8 cellular contexts compared by ENCODE assay signal in genomic region chrX:151974336-151975227, GRCh38. TPM values are rescaled to one million over a fixed set of nuclear protein-coding genes. Genes with fewer than 3 reads are reported as not detected.
DNase-seq lines count a peak whose midpoint lies in the region; ATAC-seq and TF ChIP-seq lines count a peak whose summit lies in the region.

Gene GABRE (minus strand): TSS chrX:151974676. CDS start chrX:151974625, 51 bp downstream.

- H3K9ac ChIP-seq in KMS-11: peak within 1 kb of the TSS; percentile 25; the same call in 1 of the 2 replicates
- no peak within 1 kb of the TSS for H3K9ac ChIP-seq in liver (ENCODE audit: low read depth in 1 of 2, low read length in 2 of 2)

- H3K36me3 ChIP-seq in KMS-11 (ENCODE audit: insufficient read depth): no peaks in the 10 kb centered on the region
- H3K36me3 ChIP-seq in liver (ENCODE audit: control insufficient read depth in 4 of 4, insufficient read depth in 3 of 4, low read depth in 1 of 4, low read length in 3 of 4): no peaks in the 10 kb centered on the region
- H3K36me3 ChIP-seq in upper lobe of right lung: no peaks in the 10 kb centered on the region

- no peaks in the 10 kb centered on the region for H4K20me1 ChIP-seq in KMS-11 (ENCODE audit: insufficient read depth)

- H3K27ac ChIP-seq in KMS-11: no peak within 1 kb of the TSS
- H3K27ac ChIP-seq in coronary artery: peak within 1 kb of the TSS; percentile 31 to 76
- peak within 1 kb of the TSS; percentile 15 to 25 for H3K27ac ChIP-seq in liver (ENCODE audit: low read depth in 1 of 2, low read length in 2 of 2)
- peak within 1 kb of the TSS; percentile 60 for H3K27ac ChIP-seq in upper lobe of right lung

- TF ChIP-seq CTCF in KMS-11 (conservative IDR thresholded peaks at IDR 0.05; ENCODE audit: low read depth, low read length) (no peak), coronary artery (IDR thresholded peaks at IDR 0.05) (no peak), liver (IDR thresholded peaks at IDR 0.05; ENCODE audit: low read depth, low read length, missing input control) (no peak), upper lobe of right lung (IDR thresholded peaks at IDR 0.05) (no peak)

- H2AFZ ChIP-seq in KMS-11 (ENCODE audit: low read depth): peak within 1 kb of the TSS; percentile 61

- H3K4me1 ChIP-seq in KMS-11 (ENCODE audit: low read depth, poor library complexity, severe bottlenecking) (no peaks in the 10 kb centered on the region), liver (ENCODE audit: control insufficient read depth in 4 of 4, insufficient read depth in 4 of 4, low read length in 3 of 4) (no peaks in the 10 kb centered on the region), upper lobe of right lung (no peaks in the 10 kb centered on the region)

- H3K4me3 ChIP-seq in KMS-11 (IDR thresholded peaks at IDR 0.05; ENCODE audit: insufficient read depth, low read depth, low read length): no peak within 1 kb of the TSS
- H3K4me3 ChIP-seq in coronary artery: peak within 1 kb of the TSS; percentile 74
- peak within 1 kb of the TSS in 2 of 3 donors; percentile 30 to 49 for H3K4me3 ChIP-seq in liver (ENCODE audit: low read depth in 1 of 3, low read length in 3 of 3)
- peak within 1 kb of the TSS; percentile 58 for H3K4me3 ChIP-seq in upper lobe of right lung

- DNase-seq in AG08395 (ENCODE audit: low spot score) (peak; percentile 66), coronary artery (ENCODE audit: low spot score) (peak; percentile 74), upper lobe of right lung (peak; percentile 79), NCI-H526 treated with DMSO at 0.1 percent for 48 hours (lab: John Stamatoyannopoulos, UW) (no peak), NAMALWA (ENCODE audit: low spot score) (no peak)

- intact Hi-C loops in upper lobe of right lung (cut with DNase I): no loop called here

- 4% methylated on average over 89 of the region's 90 CpGs for WGBS in liver

- TF ChIP-seq RAD21 in liver (IDR thresholded peaks at IDR 0.05): no peak

- H3K27me3 ChIP-seq in KMS-11 (ENCODE audit: insufficient read depth, low read depth) (no peaks in the 10 kb centered on the region), liver (ENCODE audit: control insufficient read depth in 4 of 4, insufficient read depth in 4 of 4, low read length in 3 of 4) (peaks cover 0 to 4% (median 0%) of the 10 kb centered on the region in 4 donors), upper lobe of right lung (no peaks in the 10 kb centered on the region)

- H3K9me3 ChIP-seq in liver (ENCODE audit: control insufficient read depth in 4 of 4, low read length in 3 of 4) (no peaks in the 10 kb centered on the region), upper lobe of right lung (no peaks in the 10 kb centered on the region)

- H3K4me2 ChIP-seq in KMS-11: peak within 1 kb of the TSS; percentile 42; the same call in 1 of the 2 replicates

- ATAC-seq in upper lobe of right lung: peak; percentile 85
- no peak for ATAC-seq in GM21737 (IDR thresholded peaks at IDR 0.05; ENCODE audit: unreplicated experiment)

- no peaks in the 10 kb centered on the region for H3K79me2 ChIP-seq in KMS-11 (ENCODE audit: insufficient read depth, low read depth)

TF ChIP-seq in liver, 16 proteins besides CTCF, POLR2A, EP300 and RAD21:
- TF ChIP-seq ZBTB33 (IDR thresholded peaks at IDR 0.05) (no peak), NR2F2 (IDR thresholded peaks at IDR 0.05) (no peak), MAX (IDR thresholded peaks at IDR 0.05) (no peak), REST (IDR thresholded peaks at IDR 0.05) (no peak), FOXA2 (IDR thresholded peaks at IDR 0.05) (no peak), YY1 (IDR thresholded peaks at IDR 0.05) (no peak), GABPA (IDR thresholded peaks at IDR 0.05 in 1 of 2, conservative IDR thresholded peaks at IDR 0.05 in 1 of 2) (no peak), ATF3 (IDR thresholded peaks at IDR 0.05) (no peak), HNF4G (IDR thresholded peaks at IDR 0.05) (no peak), SP1 (IDR thresholded peaks at IDR 0.05) (no peak), RXRA (IDR thresholded peaks at IDR 0.05) (no peak), FOXA1 (IDR thresholded peaks at IDR 0.05) (no peak), JUND (IDR thresholded peaks at IDR 0.05) (no peak), EGR1 (IDR thresholded peaks at IDR 0.05; ENCODE audit: low read depth in 2 of 2) (no peak), HNF4A (conservative IDR thresholded peaks at IDR 0.05) (no peak), TAF1 (conservative IDR thresholded peaks at IDR 0.05) (no peak)

RNA-seq across cellular contexts. Expression of gene GABRE, which starts in this region (rescaled TPM):
- total RNA-seq in liver (1 to 10 TPM in 1 of 2 donors, under 1 TPM in 1; 0.61 to 4.9 TPM), upper lobe of right lung (45.3 TPM)
- polyA plus RNA-seq in liver: under 1 TPM; 0.49 to 0.68 TPM

Comparison
In these comparisons a context has a peak if more than half of its experiments do, and no peak if none do; other contexts are left out.
1. DNase-seq: peak in AG08395 (single experiment), coronary artery (single experiment) and upper lobe of right lung (single experiment); none in NCI-H526 treated with DMSO at 0.1 percent for 48 hours (single experiment) and NAMALWA (single experiment).